Comparison of ENCODE assay signal across 22 cellular contexts in the genomic region with DNA sequence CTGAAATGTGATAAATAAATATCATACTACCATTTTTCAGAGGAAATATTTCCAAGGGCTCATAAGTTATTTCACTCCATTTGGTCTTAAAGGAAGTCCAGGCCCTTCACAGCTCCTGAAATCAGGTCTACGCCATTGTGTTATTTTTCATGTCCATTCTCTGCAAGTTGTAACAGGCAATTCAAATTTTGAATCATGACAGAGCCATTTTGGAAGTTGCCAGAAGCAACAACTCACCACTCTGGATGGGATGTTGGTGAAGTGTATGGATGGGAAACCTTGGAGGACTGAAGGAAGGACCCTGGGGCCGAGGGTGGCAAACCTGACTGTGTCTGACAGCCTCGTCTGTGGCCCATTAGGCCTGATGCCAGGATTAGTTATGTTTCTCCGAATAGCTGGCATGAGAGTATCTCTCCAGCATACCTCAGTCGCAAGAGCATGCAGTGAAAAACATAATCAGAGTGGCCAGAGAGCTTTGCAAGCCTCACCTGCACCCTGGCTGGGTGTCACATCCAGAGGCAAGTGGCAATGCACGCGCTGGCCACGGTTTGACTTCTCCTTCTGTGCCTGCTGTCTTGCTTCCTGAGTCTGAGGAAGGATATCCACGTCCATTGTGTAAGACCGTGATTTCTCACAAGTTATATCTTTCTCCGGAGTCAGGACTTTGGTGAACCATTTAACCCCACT.
DNase-seq lines count a peak whose midpoint lies in the region; ATAC-seq and TF ChIP-seq lines count a peak whose summit lies in the region.
"Had no signal": no experiment of that assay in that cellular context is flagged by ENCODE, and none has a peak within 500 bp of the region (broad histone marks: within the 10 kb centered on the region; RNA-seq: fewer than 3 reads in every experiment).

No MANE protein-coding gene starts in this region.

- no peaks in the 10 kb centered on the region for H3K9me3 ChIP-seq in naive thymus-derived CD4-positive, alpha-beta T cell (ENCODE audit: control insufficient read depth in 2 of 3, low read length in 3 of 3)
- no peaks in the 10 kb centered on the region for H3K9me3 ChIP-seq in esophagus muscularis mucosa

- TF ChIP-seq CTCF in natural killer cell (IDR thresholded peaks at IDR 0.05) (no peak), epithelial cell of esophagus (IDR thresholded peaks at IDR 0.05; ENCODE audit: insufficient read depth, low read depth, low read length, missing control alignments) (no peak), esophagus muscularis mucosa (IDR thresholded peaks at IDR 0.05) (no peak)

- H3K27ac ChIP-seq in naive thymus-derived CD4-positive, alpha-beta T cell (ENCODE audit: low read depth, low read length), result no peak overlapping the region
- no peak overlapping the region for H3K27ac ChIP-seq in esophagus muscularis mucosa (replicated peaks in 1 of 4)
- H3K27ac ChIP-seq: neural progenitor cell, VCaP had no signal

- H3K36me3 ChIP-seq in naive thymus-derived CD4-positive, alpha-beta T cell (ENCODE audit: control insufficient read depth in 2 of 3, insufficient read depth in 3 of 3, low read length in 3 of 3), result no peaks in the 10 kb centered on the region
- peaks cover 8 to 39% (median 25%) of the 10 kb centered on the region in 4 donors for H3K36me3 ChIP-seq in esophagus muscularis mucosa
- H3K36me3 ChIP-seq: neural progenitor cell had no signal

- no peak overlapping the region for H3K27ac Mint-ChIP-seq in natural killer cell
- no peak overlapping the region for H3K27ac Mint-ChIP-seq in natural killer cell treated with Interleukin-12 subunit alpha and Interleukin-12 subunit beta and Interleukin-15 and Interleukin-18, amount 100 ng/mL, for 72 hours
- H3K27ac Mint-ChIP-seq in naive thymus-derived CD4-positive, alpha-beta T cell, result peak overlapping the region in 6 of 9 donors; percentile 3 to 94 (median 86)
- no peak overlapping the region for H3K27ac Mint-ChIP-seq in activated naive CD4-positive, alpha-beta T cell treated with anti-CD3 and anti-CD28 coated beads, Interleukin-2, amount 10 ng/mL, durations not matched to agents 7 days and 5 days
- H3K27ac Mint-ChIP-seq: neural progenitor cell; T-helper 1 cell treated with Interleukin-12 subunit alpha and Interleukin-12 subunit beta and Interleukin-4 antibody, amounts not matched to agents 30 μg/mL and 1 μg/mL, for 36 hours had no signal

- H3K4me3 ChIP-seq in epithelial cell of esophagus (ENCODE audit: low read length), result no peak overlapping the region
- no peak overlapping the region for H3K4me3 ChIP-seq in naive thymus-derived CD4-positive, alpha-beta T cell (ENCODE audit: low read length)
- no peak overlapping the region for H3K4me3 ChIP-seq in esophagus muscularis mucosa
- H3K4me3 ChIP-seq: neural progenitor cell had no signal

- H3K27me3 Mint-ChIP-seq in natural killer cell (ENCODE audit: low read depth in 2 of 2), result peaks cover 2 to 28% of the 10 kb centered on the region in 2 donors
- peaks cover 18 to 25% of the 10 kb centered on the region in 2 donors for H3K27me3 Mint-ChIP-seq in natural killer cell treated with Interleukin-12 subunit alpha and Interleukin-12 subunit beta and Interleukin-15 and Interleukin-18, amount 100 ng/mL, for 72 hours
- peaks cover 0 to 45% (median 0%) of the 10 kb centered on the region in 5 donors for H3K27me3 Mint-ChIP-seq in naive thymus-derived CD4-positive, alpha-beta T cell
- peaks cover 18% of the 10 kb centered on the region for H3K27me3 Mint-ChIP-seq in activated naive CD4-positive, alpha-beta T cell treated with anti-CD3 and anti-CD28 coated beads, Interleukin-2, amount 10 ng/mL, durations not matched to agents 7 days and 5 days

- peaks cover 21 to 29% of the 10 kb centered on the region in 2 donors for H3K4me1 ChIP-seq in naive thymus-derived CD4-positive, alpha-beta T cell (ENCODE audit: control insufficient read depth in 2 of 2, insufficient read depth in 2 of 2, low read length in 2 of 2)
- H3K4me1 ChIP-seq in esophagus muscularis mucosa, result peaks cover 0 to 31% (median 5%) of the 10 kb centered on the region in 4 donors

- no peak for ATAC-seq in natural killer cell
- ATAC-seq in natural killer cell treated with Interleukin-12 subunit alpha and Interleukin-12 subunit beta and Interleukin-15 and Interleukin-18, amount 100 ng/mL, for 72 hours, result no peak
- ATAC-seq in naive thymus-derived CD4-positive, alpha-beta T cell, result no peak

- peaks cover 23 to 25% of the 10 kb centered on the region in 2 donors for H3K4me1 Mint-ChIP-seq in natural killer cell
- H3K4me1 Mint-ChIP-seq in natural killer cell treated with Interleukin-12 subunit alpha and Interleukin-12 subunit beta and Interleukin-15 and Interleukin-18, amount 100 ng/mL, for 72 hours (ENCODE audit: low read depth in 2 of 2), result peaks cover 23 to 27% of the 10 kb centered on the region in 2 donors
- peaks cover 28 to 75% (median 57%) of the 10 kb centered on the region in 7 donors for H3K4me1 Mint-ChIP-seq in naive thymus-derived CD4-positive, alpha-beta T cell
- peaks cover 33% of the 10 kb centered on the region for H3K4me1 Mint-ChIP-seq in activated naive CD4-positive, alpha-beta T cell treated with anti-CD3 and anti-CD28 coated beads, Interleukin-2, amount 10 ng/mL, durations not matched to agents 7 days and 5 days

- H3K36me3 Mint-ChIP-seq in natural killer cell, result no peaks in the 10 kb centered on the region
- H3K36me3 Mint-ChIP-seq in natural killer cell treated with Interleukin-12 subunit alpha and Interleukin-12 subunit beta and Interleukin-15 and Interleukin-18, amount 100 ng/mL, for 72 hours, result no peaks in the 10 kb centered on the region
- H3K36me3 Mint-ChIP-seq in naive thymus-derived CD4-positive, alpha-beta T cell, result peaks cover 0 to 9% (median 4%) of the 10 kb centered on the region in 5 donors
- peaks cover 2% of the 10 kb centered on the region for H3K36me3 Mint-ChIP-seq in activated naive CD4-positive, alpha-beta T cell treated with anti-CD3 and anti-CD28 coated beads, Interleukin-2, amount 10 ng/mL, durations not matched to agents 7 days and 5 days

- CTCF ChIA-PET in naive thymus-derived CD4-positive, alpha-beta T cell (lab: Charles Lee), result interaction anchor here (1.0 kb wide), 1 partner anchor 54 kb away, joined by 3 read pairs; no protein-coding TSS in a partner anchor
- CTCF ChIA-PET in activated naive CD4-positive, alpha-beta T cell treated with anti-CD3 and anti-CD28 coated beads, Interleukin-2, amount 10 ng/mL, durations not matched to agents 7 days and 5 days (lab: Charles Lee), result no interaction called here

- DNase-seq in natural killer cell, result no peak
- DNase-seq in natural killer cell treated with Interleukin-12 subunit alpha and Interleukin-12 subunit beta and Interleukin-15 and Interleukin-18, amount 100 ng/mL, for 72 hours (ENCODE audit: low spot score), result no peak
- peak; percentile 78 for DNase-seq in epithelial cell of esophagus (ENCODE audit: low read depth)
- DNase-seq in naive thymus-derived CD4-positive, alpha-beta T cell, result no peak
- no peak for DNase-seq in stimulated activated CD4-positive, alpha-beta T cell treated with anti-CD3 and anti-CD28 coated beads, Interleukin-12 subunit alpha, Interleukin-12 subunit beta, amount 100 ng/mL, for 4 hours
- no peak for DNase-seq in HPDE6-E6E7 (ENCODE audit: extremely low spot score)
- DNase-seq in activated naive CD4-positive, alpha-beta T cell treated with anti-CD3 and anti-CD28 coated beads, Interleukin-2, amount 10 ng/mL, durations not matched to agents 7 days and 5 days, result no peak
- DNase-seq in esophagus muscularis mucosa (ENCODE audit: extremely low spot score), result no peak
- DNase-seq: ACHN; activated CD8-positive, alpha-beta memory T cell treated with anti-CD3 and anti-CD28 coated beads, Interleukin-2, amount 50 U/mL, for 4 hours; brain microvascular endothelial cell; cortex of kidney; DMS 273 treated with DMSO at 0.1 percent for 48 hours; foreskin fibroblast; GF-D8; kidney glomerular epithelial cell; NCI-H1930; NCI-H2227 treated with DMSO at 0.1 percent for 48 hours; NCI-H748 treated with DMSO at 0.1 percent for 48 hours had no signal

- POLR2A ChIA-PET in naive thymus-derived CD4-positive, alpha-beta T cell (lab: Charles Lee), result no interaction called here

- H3K4me3 Mint-ChIP-seq in natural killer cell, result peak overlapping the region; percentile 9
- H3K4me3 Mint-ChIP-seq in natural killer cell treated with Interleukin-12 subunit alpha and Interleukin-12 subunit beta and Interleukin-15 and Interleukin-18, amount 100 ng/mL, for 72 hours, result no peak overlapping the region
- H3K4me3 Mint-ChIP-seq in naive thymus-derived CD4-positive, alpha-beta T cell, result peak overlapping the region in 2 of 10 donors; percentile 45 to 79
- H3K4me3 Mint-ChIP-seq in activated naive CD4-positive, alpha-beta T cell treated with anti-CD3 and anti-CD28 coated beads, Interleukin-2, amount 10 ng/mL, durations not matched to agents 7 days and 5 days, result no peak overlapping the region
- H3K4me3 Mint-ChIP-seq: neural progenitor cell; T-helper 1 cell treated with Interleukin-12 subunit alpha and Interleukin-12 subunit beta and Interleukin-4 antibody, amounts not matched to agents 30 μg/mL and 1 μg/mL, for 36 hours had no signal

- intact Hi-C loops in natural killer cell (cut with micrococcal nuclease), result no loop called here
- intact Hi-C loops in naive thymus-derived CD4-positive, alpha-beta T cell (cut with micrococcal nuclease), result loop anchor here (5.0 to 10.0 kb wide), 4 partner anchors 35 to 873 kb away; partner anchors contain the start of genes CCDC7 (in 1 of the 2) and NRP1 (in 1 of the 2)
- intact Hi-C loops in esophagus muscularis mucosa (cut with DNase I), result no loop called here

- TF ChIP-seq EP300 in esophagus muscularis mucosa (IDR thresholded peaks at IDR 0.05), result no peak

- no peaks in the 10 kb centered on the region for H3K9me3 Mint-ChIP-seq in natural killer cell
- H3K9me3 Mint-ChIP-seq in natural killer cell treated with Interleukin-12 subunit alpha and Interleukin-12 subunit beta and Interleukin-15 and Interleukin-18, amount 100 ng/mL, for 72 hours, result no peaks in the 10 kb centered on the region
- H3K9me3 Mint-ChIP-seq in naive thymus-derived CD4-positive, alpha-beta T cell, result peaks cover 0 to 14% (median 4%) of the 10 kb centered on the region in 11 donors
- peaks cover 5% of the 10 kb centered on the region for H3K9me3 Mint-ChIP-seq in activated naive CD4-positive, alpha-beta T cell treated with anti-CD3 and anti-CD28 coated beads, Interleukin-2, amount 10 ng/mL, durations not matched to agents 7 days and 5 days
- H3K9me3 Mint-ChIP-seq: neural progenitor cell had no signal

- no peaks in the 10 kb centered on the region for H3K27me3 ChIP-seq in naive thymus-derived CD4-positive, alpha-beta T cell (ENCODE audit: control insufficient read depth in 2 of 2, insufficient read depth in 2 of 2, low read length in 2 of 2)
- no peaks in the 10 kb centered on the region for H3K27me3 ChIP-seq in esophagus muscularis mucosa
- H3K27me3 ChIP-seq: brain microvascular endothelial cell, neural progenitor cell had no signal

- 94% methylated on average over 7 of the region's 11 CpGs for WGBS in esophagus muscularis mucosa

- TF ChIP-seq POLR2A in esophagus muscularis mucosa (IDR thresholded peaks at IDR 0.05; ENCODE audit: low read depth), result no peak

Comparison
In these comparisons a context has a peak if more than half of its experiments do, and no peak if none do; other contexts are left out.
1. H3K27ac Mint-ChIP-seq: peak in naive thymus-derived CD4-positive, alpha-beta T cell (6 of 9); none in natural killer cell (0 of 2), natural killer cell treated with Interleukin-12 subunit alpha and Interleukin-12 subunit beta and Interleukin-15 and Interleukin-18, amount 100 ng/mL, for 72 hours (0 of 2) and activated naive CD4-positive, alpha-beta T cell treated with anti-CD3 and anti-CD28 coated beads, Interleukin-2, amount 10 ng/mL, durations not matched to agents 7 days and 5 days (single experiment).
2. intact Hi-C loops: an anchor here in naive thymus-derived CD4-positive, alpha-beta T cell (5.0 to 10.0 kb wide); none called in natural killer cell and esophagus muscularis mucosa.